18 cellular contexts compared by ENCODE assay signal in genomic region chr9:113179839-113180238, GRCh38.
"Had no signal": no experiment of that assay in that cellular context is flagged by ENCODE, and none has a peak within 500 bp of the region (broad histone marks: within the 10 kb centered on the region; RNA-seq: fewer than 3 reads in every experiment).

No MANE protein-coding gene starts in this region.

- H3K9me3 ChIP-seq: ovary, tibial artery, uterus had no signal

- H3K9me3 Mint-ChIP-seq: activated B cell treated with CpG ODN at 0.5 μM for 24 hours; activated CD4-positive, alpha-beta T cell treated with anti-CD3 and anti-CD28 coated beads, Interleukin-2, amount 10 ng/mL, durations not matched to agents 24 days and 14 days; activated naive CD8-positive, alpha-beta T cell treated with anti-CD3 and anti-CD28 coated beads for 36 hours; activated T-cell treated with anti-CD3 and anti-CD28 coated beads, Interleukin-2, amount 50 U/mL, for 72 hours; brain; effector memory CD8-positive, alpha-beta T cell; naive B cell; stimulated activated naive B cell treated with anti-CD40 and anti-IgM and Interleukin-4, amounts not matched to agents 10 μg/mL and 1 μg/mL and 100 μg/mL, for 72 hours; T-helper 2 cell treated with Interferon-gamma antibody and Interleukin-4, amounts not matched to agents 5 μg/mL and 100 μg/mL, for 36 hours had no signal

- H3K4me1 ChIP-seq: tibial artery, uterus had no signal

- H3K4me3 Mint-ChIP-seq: activated B cell treated with CpG ODN at 0.5 μM for 24 hours; activated CD4-positive, alpha-beta T cell treated with anti-CD3 and anti-CD28 coated beads, Interleukin-2, amount 10 ng/mL, durations not matched to agents 24 days and 14 days; activated naive CD8-positive, alpha-beta T cell treated with anti-CD3 and anti-CD28 coated beads for 36 hours; activated T-cell treated with anti-CD3 and anti-CD28 coated beads, Interleukin-2, amount 50 U/mL, for 72 hours; brain; effector memory CD8-positive, alpha-beta T cell; naive B cell; stimulated activated naive B cell treated with anti-CD40 and anti-IgM and Interleukin-4, amounts not matched to agents 10 μg/mL and 1 μg/mL and 100 μg/mL, for 72 hours; T-helper 2 cell treated with Interferon-gamma antibody and Interleukin-4, amounts not matched to agents 5 μg/mL and 100 μg/mL, for 36 hours had no signal

- H3K4me1 Mint-ChIP-seq: activated B cell treated with CpG ODN at 0.5 μM for 24 hours; activated CD4-positive, alpha-beta T cell treated with anti-CD3 and anti-CD28 coated beads, Interleukin-2, amount 10 ng/mL, durations not matched to agents 24 days and 14 days; activated naive CD8-positive, alpha-beta T cell treated with anti-CD3 and anti-CD28 coated beads for 36 hours; brain had no signal

- ATAC-seq: activated T-cell treated with anti-CD3 and anti-CD28 coated beads, Interleukin-2, amount 50 U/mL, for 72 hours; effector memory CD8-positive, alpha-beta T cell; stimulated activated naive B cell treated with anti-CD40 and anti-IgM and Interleukin-4, amounts not matched to agents 10 μg/mL and 1 μg/mL and 100 μg/mL, for 72 hours had no signal

- H3K27ac Mint-ChIP-seq: activated B cell treated with CpG ODN at 0.5 μM for 24 hours; activated CD4-positive, alpha-beta T cell treated with anti-CD3 and anti-CD28 coated beads, Interleukin-2, amount 10 ng/mL, durations not matched to agents 24 days and 14 days; activated naive CD8-positive, alpha-beta T cell treated with anti-CD3 and anti-CD28 coated beads for 36 hours; stimulated activated naive B cell treated with anti-CD40 and anti-IgM and Interleukin-4, amounts not matched to agents 10 μg/mL and 1 μg/mL and 100 μg/mL, for 72 hours; T-helper 2 cell treated with Interferon-gamma antibody and Interleukin-4, amounts not matched to agents 5 μg/mL and 100 μg/mL, for 36 hours had no signal

- H3K27ac ChIP-seq: ovary, tibial artery, uterus had no signal

- H3K36me3 ChIP-seq: ovary, uterus had no signal

- H3K27me3 Mint-ChIP-seq: activated B cell treated with CpG ODN at 0.5 μM for 24 hours; activated CD4-positive, alpha-beta T cell treated with anti-CD3 and anti-CD28 coated beads, Interleukin-2, amount 10 ng/mL, durations not matched to agents 24 days and 14 days; activated naive CD8-positive, alpha-beta T cell treated with anti-CD3 and anti-CD28 coated beads for 36 hours; effector memory CD8-positive, alpha-beta T cell; naive B cell; stimulated activated naive B cell treated with anti-CD40 and anti-IgM and Interleukin-4, amounts not matched to agents 10 μg/mL and 1 μg/mL and 100 μg/mL, for 72 hours had no signal

- H3K4me3 ChIP-seq: ovary, tibial artery, uterus had no signal

- H3K27me3 ChIP-seq: ovary, tibial artery, uterus had no signal

- DNase-seq: activated B cell treated with CpG ODN at 0.5 μM for 24 hours; activated CD4-positive, alpha-beta T cell treated with anti-CD3 and anti-CD28 coated beads, Interleukin-2, amount 10 ng/mL, durations not matched to agents 24 days and 14 days; activated CD8-positive, alpha-beta memory T cell treated with anti-CD3 and anti-CD28 coated beads, Interleukin-2, amount 50 U/mL, for 48 hours; activated naive CD8-positive, alpha-beta T cell treated with anti-CD3 and anti-CD28 coated beads for 36 hours; activated T-cell treated with anti-CD3 and anti-CD28 coated beads, Interleukin-2, amount 50 U/mL, for 72 hours; dermis blood vessel endothelial cell; effector memory CD8-positive, alpha-beta T cell; foreskin melanocyte; left cardiac atrium; mammary epithelial cell; naive B cell; ovary; stimulated activated CD4-positive, alpha-beta T cell treated with anti-CD3 and anti-CD28 coated beads, Interleukin-2, amount 100 ng/mL, for 48 hours; stimulated activated naive B cell treated with anti-CD40 and anti-IgM and Interleukin-4, amounts not matched to agents 10 μg/mL and 1 μg/mL and 100 μg/mL, for 72 hours; tibial artery; uterus had no signal
